Comparison of ENCODE assay signal across 29 cellular contexts in genomic region chr13:21698975-21699679, GRCh38. TPM values are rescaled to one million over a fixed set of nuclear protein-coding genes. Genes with fewer than 3 reads are reported as not detected.
"Had no signal": no experiment of that assay in that cellular context is flagged by ENCODE, and none has a peak within 500 bp of the region (broad histone marks: within the 10 kb centered on the region; RNA-seq: fewer than 3 reads in every experiment).

No MANE protein-coding gene starts in this region.

- H3K36me3 Mint-ChIP-seq: activated naive CD4-positive, alpha-beta T cell treated with anti-CD3 and anti-CD28 coated beads, Interleukin-2, amount 50 U/mL, for 72 hours; WTC11 had no signal

- ATAC-seq: activated naive CD4-positive, alpha-beta T cell treated with anti-CD3 and anti-CD28 coated beads, Interleukin-2, amount 50 U/mL, for 72 hours; activated T-cell treated with anti-CD3 and anti-CD28 coated beads, Interleukin-2, amount 50 U/mL, for 72 hours; foreskin keratinocyte; pancreas; sciatic nerve; stimulated activated naive CD8-positive, alpha-beta T cell treated with anti-CD3 and anti-CD28 coated beads, Interleukin-15, Interleukin-2, amounts not matched to agents 100 U/mL and 50 U/mL, for 24 hours; T-helper 17 cell; WTC11 had no signal

- H3K4me3 Mint-ChIP-seq: activated T-cell treated with anti-CD3 and anti-CD28 coated beads, Interleukin-2, amount 50 U/mL, for 72 hours; central memory CD8-positive, alpha-beta T cell; dendritic cell treated with granulocyte-macrophage colony-stimulating factor and Interleukin-4, amounts not matched to agents 40 ng/mL and 50 ng/mL, for 4 days; nephron; T-helper 17 cell; type B pancreatic cell; WTC11 had no signal

- H3K4me1 Mint-ChIP-seq: central memory CD8-positive, alpha-beta T cell; nephron had no signal

- H3K9me3 ChIP-seq: esophagus muscularis mucosa, heart right ventricle, left ventricle myocardium inferior, pancreas, prostate gland, thoracic aorta, vagina had no signal

- H3K4me1 ChIP-seq: foreskin keratinocyte, pancreas, prostate gland, vagina had no signal

- H3K36me3 ChIP-seq: esophagus muscularis mucosa, heart right ventricle, pancreas, prostate gland, thoracic aorta, vagina had no signal

- H3K4me3 ChIP-seq: esophagus muscularis mucosa, heart right ventricle, left ventricle myocardium inferior, pancreas, prostate gland, skin epidermis, thoracic aorta, vagina had no signal

- H3K27me3 Mint-ChIP-seq: type B pancreatic cell had no signal

- H3K9me3 Mint-ChIP-seq: activated naive CD4-positive, alpha-beta T cell treated with anti-CD3 and anti-CD28 coated beads, Interleukin-2, amount 50 U/mL, for 72 hours; activated T-cell treated with anti-CD3 and anti-CD28 coated beads, Interleukin-2, amount 50 U/mL, for 72 hours; central memory CD8-positive, alpha-beta T cell; dendritic cell treated with granulocyte-macrophage colony-stimulating factor and Interleukin-4, amounts not matched to agents 40 ng/mL and 50 ng/mL, for 4 days; nephron; type B pancreatic cell; WTC11 had no signal

- H3K27me3 ChIP-seq: foreskin keratinocyte, pancreas, vagina had no signal

- FAIRE-seq: pancreas had no signal

- H3K27ac Mint-ChIP-seq: activated naive CD4-positive, alpha-beta T cell treated with anti-CD3 and anti-CD28 coated beads, Interleukin-2, amount 50 U/mL, for 72 hours; activated T-cell treated with anti-CD3 and anti-CD28 coated beads, Interleukin-2, amount 50 U/mL, for 72 hours; dendritic cell treated with granulocyte-macrophage colony-stimulating factor and Interleukin-4, amounts not matched to agents 40 ng/mL and 50 ng/mL, for 4 days; nephron; T-helper 17 cell; type B pancreatic cell had no signal

- H3K27ac ChIP-seq: esophagus muscularis mucosa, foreskin keratinocyte, left ventricle myocardium inferior, pancreas, prostate gland, skin epidermis, thoracic aorta, vagina had no signal

- DNase-seq: activated naive CD4-positive, alpha-beta T cell; activated T-cell treated with anti-CD3 and anti-CD28 coated beads for 4 hours; activated T-cell treated with anti-CD3 and anti-CD28 coated beads, Interleukin-2, amount 50 U/mL, for 72 hours; anterior cingulate cortex; foreskin keratinocyte; heart right ventricle; kidney glomerular epithelial cell; left ventricle myocardium inferior; mammary epithelial cell; pancreas; retina; stimulated activated CD4-positive, alpha-beta T cell treated with anti-CD3 and anti-CD28 coated beads, Interleukin-12 subunit alpha, Interleukin-12 subunit beta, amount 100 ng/mL, for 4 hours; stimulated activated CD4-positive, alpha-beta T cell treated with anti-CD3 and anti-CD28 coated beads, Interleukin-4, amount 100 ng/mL, for 1 hour; stimulated activated naive CD8-positive, alpha-beta T cell treated with anti-CD3 and anti-CD28 coated beads, Interleukin-15, Interleukin-2, amounts not matched to agents 100 U/mL and 50 U/mL, for 24 hours; T-helper 17 cell; T1000 had no signal

RNA-seq across cellular contexts. Expression of gene FGF9, which starts 28.3 kb away (rescaled TPM):
- total RNA-seq: glomerular endothelial cell, mammary epithelial cell had no signal
- polyA plus RNA-seq: foreskin keratinocyte, mammary epithelial cell had no signal
